1 cellular context compared by ENCODE assay signal in the genomic region with DNA sequence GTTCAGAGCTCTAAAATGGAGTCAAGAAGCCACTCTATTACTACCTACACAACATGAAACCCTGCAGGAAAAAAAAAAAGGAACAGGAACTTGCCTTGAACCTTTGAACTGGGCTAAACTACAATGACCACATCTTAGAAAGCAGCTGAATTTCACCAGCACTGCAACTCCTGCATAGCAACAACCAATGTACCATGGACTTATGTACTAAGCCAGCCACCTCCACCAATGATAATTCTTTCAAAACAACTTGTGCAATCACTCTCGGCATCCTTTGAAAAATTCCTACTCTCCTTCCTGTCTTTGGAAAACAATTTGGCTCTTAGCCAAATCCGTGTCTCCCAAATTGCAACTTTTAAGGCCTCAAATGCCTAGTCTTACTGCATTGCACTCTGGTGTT.
TF ChIP-seq lines count a peak whose summit lies in the region.

No MANE protein-coding gene starts in this region.

TF ChIP-seq in HepG2, 621 proteins besides CTCF, POLR2A, EP300 and RAD21 (continued from another document and continues in another):
- TF ChIP-seq, protein P1, sequence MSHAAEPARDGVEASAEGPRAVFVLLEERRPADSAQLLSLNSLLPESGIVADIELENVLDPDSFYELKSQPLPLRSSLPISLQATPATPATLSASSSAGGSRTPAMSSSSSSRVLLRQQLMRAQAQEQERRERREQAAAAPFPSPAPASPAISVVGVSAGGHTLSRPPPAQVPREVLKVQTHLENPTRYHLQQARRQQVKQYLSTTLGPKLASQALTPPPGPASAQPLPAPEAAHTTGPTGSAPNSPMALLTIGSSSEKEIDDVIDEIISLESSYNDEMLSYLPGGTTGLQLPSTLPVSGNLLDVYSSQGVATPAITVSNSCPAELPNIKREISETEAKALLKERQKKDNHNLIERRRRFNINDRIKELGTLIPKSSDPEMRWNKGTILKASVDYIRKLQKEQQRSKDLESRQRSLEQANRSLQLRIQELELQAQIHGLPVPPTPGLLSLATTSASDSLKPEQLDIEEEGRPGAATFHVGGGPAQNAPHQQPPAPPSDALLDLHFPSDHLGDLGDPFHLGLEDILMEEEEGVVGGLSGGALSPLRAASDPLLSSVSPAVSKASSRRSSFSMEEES (CRISPR knock-in tag; IDR thresholded peaks at IDR 0.05): no peak
- TF ChIP-seq NR2F6 (IDR thresholded peaks at IDR 0.05): peak; percentile 46
- peak; percentile 49; the same call in 1 of the 2 replicates for TF ChIP-seq NR2F6 (CRISPR knock-in tag; IDR thresholded peaks at IDR 0.05)
- 0 out of 2 replicates have a peak, but pooled peaks have one; percentile 73 for TF ChIP-seq SP140L (CRISPR knock-in tag; IDR thresholded peaks at IDR 0.05; ENCODE audit: borderline replicate concordance)
- TF ChIP-seq, protein P2, sequence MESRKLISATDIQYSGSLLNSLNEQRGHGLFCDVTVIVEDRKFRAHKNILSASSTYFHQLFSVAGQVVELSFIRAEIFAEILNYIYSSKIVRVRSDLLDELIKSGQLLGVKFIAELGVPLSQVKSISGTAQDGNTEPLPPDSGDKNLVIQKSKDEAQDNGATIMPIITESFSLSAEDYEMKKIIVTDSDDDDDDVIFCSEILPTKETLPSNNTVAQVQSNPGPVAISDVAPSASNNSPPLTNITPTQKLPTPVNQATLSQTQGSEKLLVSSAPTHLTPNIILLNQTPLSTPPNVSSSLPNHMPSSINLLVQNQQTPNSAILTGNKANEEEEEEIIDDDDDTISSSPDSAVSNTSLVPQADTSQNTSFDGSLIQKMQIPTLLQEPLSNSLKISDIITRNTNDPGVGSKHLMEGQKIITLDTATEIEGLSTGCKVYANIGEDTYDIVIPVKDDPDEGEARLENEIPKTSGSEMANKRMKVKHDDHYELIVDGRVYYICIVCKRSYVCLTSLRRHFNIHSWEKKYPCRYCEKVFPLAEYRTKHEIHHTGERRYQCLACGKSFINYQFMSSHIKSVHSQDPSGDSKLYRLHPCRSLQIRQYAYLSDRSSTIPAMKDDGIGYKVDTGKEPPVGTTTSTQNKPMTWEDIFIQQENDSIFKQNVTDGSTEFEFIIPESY (CRISPR knock-in tag; IDR thresholded peaks at IDR 0.05): no peak
- TF ChIP-seq, protein P3, sequence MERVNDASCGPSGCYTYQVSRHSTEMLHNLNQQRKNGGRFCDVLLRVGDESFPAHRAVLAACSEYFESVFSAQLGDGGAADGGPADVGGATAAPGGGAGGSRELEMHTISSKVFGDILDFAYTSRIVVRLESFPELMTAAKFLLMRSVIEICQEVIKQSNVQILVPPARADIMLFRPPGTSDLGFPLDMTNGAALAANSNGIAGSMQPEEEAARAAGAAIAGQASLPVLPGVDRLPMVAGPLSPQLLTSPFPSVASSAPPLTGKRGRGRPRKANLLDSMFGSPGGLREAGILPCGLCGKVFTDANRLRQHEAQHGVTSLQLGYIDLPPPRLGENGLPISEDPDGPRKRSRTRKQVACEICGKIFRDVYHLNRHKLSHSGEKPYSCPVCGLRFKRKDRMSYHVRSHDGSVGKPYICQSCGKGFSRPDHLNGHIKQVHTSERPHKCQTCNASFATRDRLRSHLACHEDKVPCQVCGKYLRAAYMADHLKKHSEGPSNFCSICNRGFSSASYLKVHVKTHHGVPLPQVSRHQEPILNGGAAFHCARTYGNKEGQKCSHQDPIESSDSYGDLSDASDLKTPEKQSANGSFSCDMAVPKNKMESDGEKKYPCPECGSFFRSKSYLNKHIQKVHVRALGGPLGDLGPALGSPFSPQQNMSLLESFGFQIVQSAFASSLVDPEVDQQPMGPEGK (CRISPR knock-in tag; IDR thresholded peaks at IDR 0.05): no peak
- TF ChIP-seq NCOA2 (CRISPR knock-in tag; IDR thresholded peaks at IDR 0.05): peak; percentile 92
- peak; percentile 65 for TF ChIP-seq SAP130 (CRISPR knock-in tag; IDR thresholded peaks at IDR 0.05; ENCODE audit: low read depth)
- TF ChIP-seq HDAC1 (CRISPR knock-in tag; IDR thresholded peaks at IDR 0.05): peak; percentile 39; the same call in 1 of the 2 replicates
- TF ChIP-seq PRDM10 (CRISPR knock-in tag; IDR thresholded peaks at IDR 0.05; ENCODE audit: low read depth): 0 out of 2 replicates have a peak, but pooled peaks have one; percentile 19
- TF ChIP-seq ZNF441 (CRISPR knock-in tag; IDR thresholded peaks at IDR 0.05; ENCODE audit: borderline replicate concordance): no peak
- TF ChIP-seq MED1 (CRISPR knock-in tag; IDR thresholded peaks at IDR 0.05): peak; percentile 95
- TF ChIP-seq CREM (IDR thresholded peaks at IDR 0.05): peak; percentile 69
- TF ChIP-seq CREM (CRISPR knock-in tag; IDR thresholded peaks at IDR 0.05): no peak
- TF ChIP-seq ZNF543 (CRISPR knock-in tag; IDR thresholded peaks at IDR 0.05): no peak
- no peak for TF ChIP-seq ZNF674 (CRISPR knock-in tag; IDR thresholded peaks at IDR 0.05; ENCODE audit: low read depth)
- TF ChIP-seq, protein P4, sequence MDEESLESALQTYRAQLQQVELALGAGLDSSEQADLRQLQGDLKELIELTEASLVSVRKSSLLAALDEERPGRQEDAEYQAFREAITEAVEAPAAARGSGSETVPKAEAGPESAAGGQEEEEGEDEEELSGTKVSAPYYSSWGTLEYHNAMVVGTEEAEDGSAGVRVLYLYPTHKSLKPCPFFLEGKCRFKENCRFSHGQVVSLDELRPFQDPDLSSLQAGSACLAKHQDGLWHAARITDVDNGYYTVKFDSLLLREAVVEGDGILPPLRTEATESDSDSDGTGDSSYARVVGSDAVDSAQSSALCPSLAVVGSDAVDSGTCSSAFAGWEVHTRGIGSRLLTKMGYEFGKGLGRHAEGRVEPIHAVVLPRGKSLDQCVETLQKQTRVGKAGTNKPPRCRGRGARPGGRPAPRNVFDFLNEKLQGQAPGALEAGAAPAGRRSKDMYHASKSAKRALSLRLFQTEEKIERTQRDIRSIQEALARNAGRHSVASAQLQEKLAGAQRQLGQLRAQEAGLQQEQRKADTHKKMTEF (CRISPR knock-in tag; IDR thresholded peaks at IDR 0.05): peak; percentile 84
- peak; percentile 93 for TF ChIP-seq ZMYM4 (CRISPR knock-in tag; IDR thresholded peaks at IDR 0.05)
- TF ChIP-seq GATAD2A (CRISPR knock-in tag; IDR thresholded peaks at IDR 0.05): peak; percentile 87
- peak; percentile 40; the same call in 1 of the 2 replicates for TF ChIP-seq ZKSCAN8 (CRISPR knock-in tag; IDR thresholded peaks at IDR 0.05; ENCODE audit: borderline replicate concordance)
- TF ChIP-seq PHF21A (CRISPR knock-in tag; IDR thresholded peaks at IDR 0.05): peak; percentile 64
- TF ChIP-seq FOXK1 (CRISPR knock-in tag; IDR thresholded peaks at IDR 0.05; ENCODE audit: borderline replicate concordance, low read depth): peak; percentile 84; the same call in 1 of the 2 replicates
- TF ChIP-seq JUN (CRISPR knock-in tag; IDR thresholded peaks at IDR 0.05): 0 out of 2 replicates have a peak, but pooled peaks have one; percentile 49
- no peak for TF ChIP-seq ZNF660 (CRISPR knock-in tag; IDR thresholded peaks at IDR 0.05; ENCODE audit: borderline replicate concordance, low read depth)
- TF ChIP-seq PCBP2 (optimal IDR thresholded peaks at IDR 0.05; ENCODE audit: low read depth, low read length, poor library complexity, severe bottlenecking): no peak
- no peak for TF ChIP-seq ZKSCAN5 (CRISPR knock-in tag; IDR thresholded peaks at IDR 0.05)
- no peak for TF ChIP-seq SATB2 (CRISPR knock-in tag; IDR thresholded peaks at IDR 0.05)
- no peak for TF ChIP-seq ZSCAN12 (CRISPR knock-in tag; IDR thresholded peaks at IDR 0.05)
- TF ChIP-seq TBP (CRISPR knock-in tag; IDR thresholded peaks at IDR 0.05): no peak
- TF ChIP-seq ZNF710 (CRISPR knock-in tag; IDR thresholded peaks at IDR 0.05; ENCODE audit: borderline replicate concordance): 0 out of 2 replicates have a peak, but pooled peaks have one; percentile 40
- peak; percentile 81 for TF ChIP-seq FOXA3 (CRISPR knock-in tag; IDR thresholded peaks at IDR 0.05)
- TF ChIP-seq PTBP1 (IDR thresholded peaks at IDR 0.05; ENCODE audit: low read depth, low read length, poor library complexity, severe bottlenecking): no peak
- no peak for TF ChIP-seq ZBTB7A (CRISPR knock-in tag; IDR thresholded peaks at IDR 0.05)
- TF ChIP-seq SMAD1 (CRISPR knock-in tag; IDR thresholded peaks at IDR 0.05; ENCODE audit: borderline replicate concordance, low read depth): no peak
- no peak for TF ChIP-seq BORCS8-MEF2B (CRISPR knock-in tag; IDR thresholded peaks at IDR 0.05)
- TF ChIP-seq ZNF138 (CRISPR knock-in tag; IDR thresholded peaks at IDR 0.05; ENCODE audit: low read depth): no peak
- no peak for TF ChIP-seq ELF4 (CRISPR knock-in tag; IDR thresholded peaks at IDR 0.05; ENCODE audit: borderline replicate concordance)
- no peak for TF ChIP-seq THAP9 (CRISPR knock-in tag; IDR thresholded peaks at IDR 0.05; ENCODE audit: borderline replicate concordance)
- TF ChIP-seq, protein P5, sequence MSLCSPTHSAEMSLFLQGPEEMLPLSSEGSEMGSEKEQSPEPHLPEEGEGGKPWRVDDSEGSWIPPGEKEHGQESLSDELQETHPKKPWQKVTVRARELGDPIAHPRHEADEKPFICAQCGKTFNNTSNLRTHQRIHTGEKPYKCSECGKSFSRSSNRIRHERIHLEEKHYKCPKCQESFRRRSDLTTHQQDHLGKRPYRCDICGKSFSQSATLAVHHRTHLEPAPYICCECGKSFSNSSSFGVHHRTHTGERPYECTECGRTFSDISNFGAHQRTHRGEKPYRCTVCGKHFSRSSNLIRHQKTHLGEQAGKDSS (CRISPR knock-in tag; IDR thresholded peaks at IDR 0.05; ENCODE audit: borderline replicate concordance, low read depth): no peak
- peak; percentile 80 for TF ChIP-seq NFYC (CRISPR knock-in tag; IDR thresholded peaks at IDR 0.05)
- TF ChIP-seq PHF20 (CRISPR knock-in tag; IDR thresholded peaks at IDR 0.05): no peak
- TF ChIP-seq RCOR2 (CRISPR knock-in tag; IDR thresholded peaks at IDR 0.05): peak; percentile 62; the same call in 1 of the 2 replicates
- no peak for TF ChIP-seq SNAI1 (CRISPR knock-in tag; IDR thresholded peaks at IDR 0.05; ENCODE audit: borderline replicate concordance)
- TF ChIP-seq TP53 (CRISPR knock-in tag; conservative IDR thresholded peaks at IDR 0.05): no peak
- no peak for TF ChIP-seq SMYD3 (CRISPR knock-in tag; IDR thresholded peaks at IDR 0.05)
